Comparison of ENCODE assay signal across 6 cellular contexts in genomic region chr19:4496304-4496703, GRCh38. TPM values are rescaled to one million over a fixed set of nuclear protein-coding genes. Genes with fewer than 3 reads are reported as not detected.
"Had no signal": no experiment of that assay in that cellular context is flagged by ENCODE, and none has a peak within 500 bp of the region (broad histone marks: within the 10 kb centered on the region; RNA-seq: fewer than 3 reads in every experiment).

No MANE protein-coding gene starts in this region.

- H3K9me3 ChIP-seq: HAP-1 had no signal

- H3K4me2 ChIP-seq: GM23338 had no signal

- H2AFZ ChIP-seq: GM23338 had no signal

- H3K4me1 Mint-ChIP-seq: GM23338, H9 had no signal

- H3K4me3 Mint-ChIP-seq: GM23338, H9, HFFc6 had no signal

- H3K4me1 ChIP-seq: HAP-1 had no signal

- H3K27ac Mint-ChIP-seq: GM23338, H9, HFFc6 had no signal

- H3K4me3 ChIP-seq: GM23338, HAP-1 had no signal

- H3K9me3 Mint-ChIP-seq: GM23338, H9, HFFc6 had no signal

- DNase-seq: GOT3, HCEC 1CT, HFFc6 had no signal

RNA-seq across cellular contexts. Expression of gene PLIN4, which starts 22.0 kb away (rescaled TPM):
- total RNA-seq: HFFc6 had no signal

RNA-seq across cellular contexts. Expression of gene PLIN5, which starts 38.7 kb away (rescaled TPM):
- total RNA-seq: HFFc6 had no signal

RNA-seq across cellular contexts. Expression of gene LRG1, which starts 43.5 kb away (rescaled TPM):
- total RNA-seq: HFFc6 had no signal
